16 cellular contexts compared by ENCODE assay signal in genomic region chr12:1469063-1469462, GRCh38.
DNase-seq lines count a peak whose midpoint lies in the region; ATAC-seq and TF ChIP-seq lines count a peak whose summit lies in the region.
"Had no signal": no experiment of that assay in that cellular context is flagged by ENCODE, and none has a peak within 500 bp of the region (broad histone marks: within the 10 kb centered on the region; RNA-seq: fewer than 3 reads in every experiment).

No MANE protein-coding gene starts in this region.

- H3K36me3 Mint-ChIP-seq in GM23338 (ENCODE audit: low read depth) (peaks cover 5% of the 10 kb centered on the region), endothelial cell (ENCODE audit: low read depth, unreplicated experiment) (peaks cover 8% of the 10 kb centered on the region), nephron (ENCODE audit: low read depth) (peaks cover 4% of the 10 kb centered on the region)
- no peaks in the 10 kb centered on the region for H3K36me3 Mint-ChIP-seq in activated naive CD4-positive, alpha-beta T cell treated with anti-CD3 and anti-CD28 coated beads, Interleukin-2, amount 10 ng/mL, durations not matched to agents 7 days and 5 days

- no peaks in the 10 kb centered on the region for H3F3A ChIP-seq in GM23338 (replicated peaks; ENCODE audit: low read depth)

- H3K27ac Mint-ChIP-seq in GM23338 (no peak overlapping the region; the same call in 1 of the 2 replicates), endothelial cell (ENCODE audit: unreplicated experiment) (no peak overlapping the region), nephron (peak overlapping the region; percentile 33 to 81 (median 39))
- no peak overlapping the region for H3K27ac Mint-ChIP-seq in activated naive CD4-positive, alpha-beta T cell treated with anti-CD3 and anti-CD28 coated beads, Interleukin-2, amount 10 ng/mL, durations not matched to agents 7 days and 5 days
- H3K27ac Mint-ChIP-seq: CD4-positive, alpha-beta memory T cell had no signal

- no peak for DNase-seq in GM23338 (ENCODE audit: low spot score)
- peak; percentile 61 for DNase-seq in LHCN-M2 (ENCODE audit: low read depth)
- no peak for DNase-seq in endothelial cell (ENCODE audit: low spot score)
- DNase-seq in activated naive CD4-positive, alpha-beta T cell treated with anti-CD3 and anti-CD28 coated beads, Interleukin-2, amount 10 ng/mL, durations not matched to agents 7 days and 5 days, result no peak
- no peak for DNase-seq in effector CD8-positive, alpha-beta T cell (lab: John Stamatoyannopoulos, UW)
- DNase-seq in central memory CD4-positive, alpha-beta T cell, result no peak
- DNase-seq: BE2C; CD4-positive, alpha-beta memory T cell; DND-41; GDM1; Kasumi-1; NCI-H2029; NCI-H446 treated with DMSO at 0.1 percent for 48 hours; NCI-H82 had no signal

- H3K4me1 ChIP-seq in GM23338 (ENCODE audit: insufficient read depth), result peaks cover 11% of the 10 kb centered on the region
- H3K4me1 ChIP-seq: BE2C had no signal

- CTCF ChIA-PET in activated naive CD4-positive, alpha-beta T cell treated with anti-CD3 and anti-CD28 coated beads, Interleukin-2, amount 10 ng/mL, durations not matched to agents 7 days and 5 days (lab: Charles Lee), result interaction anchor here (1.8 kb wide), 1 partner anchor 114 kb away, joined by 6 read pairs; no protein-coding TSS in a partner anchor

- H3K9me2 ChIP-seq in GM23338 (ENCODE audit: insufficient read depth), result no peaks in the 10 kb centered on the region

- no peak overlapping the region for H2AFZ ChIP-seq in GM23338

- H3K4me2 ChIP-seq in GM23338, result no peak overlapping the region

- ATAC-seq in GM23338 (peak; percentile 20; the same call in 2 of the 3 replicates), GM18519 (IDR thresholded peaks at IDR 0.05; ENCODE audit: low FRiP score, unreplicated experiment) (no peak)

- H3K9me3 Mint-ChIP-seq in GM23338, result peaks cover 2% of the 10 kb centered on the region; the same call in 1 of the 3 replicates
- no peaks in the 10 kb centered on the region for H3K9me3 Mint-ChIP-seq in endothelial cell (ENCODE audit: unreplicated experiment)
- H3K9me3 Mint-ChIP-seq in nephron, result no peaks in the 10 kb centered on the region
- H3K9me3 Mint-ChIP-seq in activated naive CD4-positive, alpha-beta T cell treated with anti-CD3 and anti-CD28 coated beads, Interleukin-2, amount 10 ng/mL, durations not matched to agents 7 days and 5 days, result no peaks in the 10 kb centered on the region
- H3K9me3 Mint-ChIP-seq: CD4-positive, alpha-beta memory T cell had no signal

- H3K4me1 Mint-ChIP-seq in GM23338 (peaks cover 3% of the 10 kb centered on the region), endothelial cell (ENCODE audit: unreplicated experiment) (peaks cover 16% of the 10 kb centered on the region), nephron (peaks cover 71% of the 10 kb centered on the region)
- no peaks in the 10 kb centered on the region for H3K4me1 Mint-ChIP-seq in activated naive CD4-positive, alpha-beta T cell treated with anti-CD3 and anti-CD28 coated beads, Interleukin-2, amount 10 ng/mL, durations not matched to agents 7 days and 5 days

- H3K27me3 Mint-ChIP-seq in GM23338 (ENCODE audit: insufficient read depth, low read depth, poor library complexity) (peaks cover 1% of the 10 kb centered on the region), endothelial cell (ENCODE audit: unreplicated experiment) (no peaks in the 10 kb centered on the region), nephron (ENCODE audit: low read depth) (no peaks in the 10 kb centered on the region)
- H3K27me3 Mint-ChIP-seq in activated naive CD4-positive, alpha-beta T cell treated with anti-CD3 and anti-CD28 coated beads, Interleukin-2, amount 10 ng/mL, durations not matched to agents 7 days and 5 days, result peaks cover 7% of the 10 kb centered on the region
- H3K27me3 Mint-ChIP-seq: CD4-positive, alpha-beta memory T cell had no signal

- TF ChIP-seq CTCF in GM23338 (conservative IDR thresholded peaks at IDR 0.05; ENCODE audit: low read depth in 2 of 2) (no peak), endothelial cell (IDR thresholded peaks at IDR 0.05; ENCODE audit: unreplicated experiment) (no peak), nephron (IDR thresholded peaks at IDR 0.05; ENCODE audit: unreplicated experiment in 3 of 3) (no peak)

- H3K27ac ChIP-seq in GM23338 (ENCODE audit: low read depth), result no peak overlapping the region

- no peaks in the 10 kb centered on the region; the same call in 1 of the 2 replicates for H4K20me1 ChIP-seq in GM23338 (replicated peaks; ENCODE audit: insufficient read depth)

- no peaks in the 10 kb centered on the region for H3K36me3 ChIP-seq in GM23338 (ENCODE audit: insufficient read depth)
- H3K36me3 ChIP-seq: BE2C had no signal

- no peak overlapping the region for H3K4me3 ChIP-seq in GM23338

- no peak overlapping the region for H3K4me3 Mint-ChIP-seq in GM23338
- peak overlapping the region; percentile 56 for H3K4me3 Mint-ChIP-seq in endothelial cell (ENCODE audit: unreplicated experiment)
- no peak overlapping the region for H3K4me3 Mint-ChIP-seq in nephron
- H3K4me3 Mint-ChIP-seq in activated naive CD4-positive, alpha-beta T cell treated with anti-CD3 and anti-CD28 coated beads, Interleukin-2, amount 10 ng/mL, durations not matched to agents 7 days and 5 days, result no peak overlapping the region
- H3K4me3 Mint-ChIP-seq: CD4-positive, alpha-beta memory T cell had no signal

- H3K79me2 ChIP-seq in GM23338 (replicated peaks; ENCODE audit: insufficient read depth), result no peaks in the 10 kb centered on the region

- H3K27me3 ChIP-seq in GM23338 (ENCODE audit: insufficient read depth), result no peaks in the 10 kb centered on the region
- H3K27me3 ChIP-seq: BE2C had no signal

TF ChIP-seq in GM23338, 12 proteins besides CTCF, POLR2A, EP300 and RAD21:
- no peak for TF ChIP-seq ZNF331 (CRISPR knock-in tag; IDR thresholded peaks at IDR 0.05; ENCODE audit: low read depth)
- TF ChIP-seq EZH2 (IDR thresholded peaks at IDR 0.05; ENCODE audit: low read depth, unreplicated experiment), result no peak
- no peak for TF ChIP-seq NANOG (IDR thresholded peaks at IDR 0.05; ENCODE audit: borderline replicate concordance)
- TF ChIP-seq EZH2phosphoT487 (IDR thresholded peaks at IDR 0.05; ENCODE audit: unreplicated experiment), result no peak

Comparison
In these comparisons a context has a peak if more than half of its experiments do, and no peak if none do; other contexts are left out.
1. H3K27ac Mint-ChIP-seq: peak in nephron (3 of 3); none in GM23338 (single experiment), endothelial cell (single experiment) and activated naive CD4-positive, alpha-beta T cell treated with anti-CD3 and anti-CD28 coated beads, Interleukin-2, amount 10 ng/mL, durations not matched to agents 7 days and 5 days (single experiment).